In the genomic region with DNA sequence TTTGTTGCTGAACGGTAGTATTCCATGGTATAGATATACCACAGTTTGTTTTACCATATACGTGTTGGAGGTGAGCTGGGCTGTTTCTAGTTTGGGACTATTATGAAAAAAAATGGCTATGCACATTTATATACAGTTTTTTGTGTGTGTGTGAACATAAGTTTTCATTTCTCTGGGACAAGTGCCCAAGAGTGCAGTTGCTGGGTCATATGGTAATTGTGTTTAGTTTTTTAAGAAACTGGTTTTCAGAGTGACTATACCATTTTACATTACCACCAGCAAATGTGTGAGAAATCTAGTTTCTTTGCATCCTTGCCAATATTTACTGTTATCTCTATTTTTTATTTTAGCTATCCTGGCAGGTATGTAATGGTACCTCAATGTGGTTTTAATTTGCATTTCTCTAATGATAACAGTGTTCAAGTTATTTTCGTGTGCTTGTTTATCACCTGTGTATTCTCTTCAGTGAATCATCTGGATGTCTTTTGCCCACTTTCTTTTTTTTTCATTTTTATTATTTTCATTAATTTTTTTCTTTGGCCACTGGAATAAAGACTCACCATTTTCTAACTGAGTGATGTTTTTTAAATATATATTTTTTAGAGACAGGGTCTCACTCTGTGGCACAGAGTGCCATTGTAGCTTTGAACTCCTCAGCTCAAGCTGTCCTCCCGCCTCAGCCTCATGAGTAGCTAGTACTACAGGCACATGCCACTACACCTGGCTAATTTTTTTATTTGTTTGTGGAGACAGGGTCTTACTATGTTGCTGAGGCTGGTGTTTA, we compare ENCODE assay signal across 2 cellular contexts.
A peak's percentile ranks its signal among the peaks of the same experiment; 100 is the strongest.
TF ChIP-seq lines count a peak whose summit lies in the region.

No MANE protein-coding gene starts in this region.

TF ChIP-seq in IMR-90, 13 proteins besides CTCF, POLR2A, EP300 and RAD21:
- TF ChIP-seq BHLHE40 (IDR thresholded peaks at IDR 0.05; ENCODE audit: low read depth, low read length) = no peak
- no peak for TF ChIP-seq MXI1 (IDR thresholded peaks at IDR 0.05; ENCODE audit: borderline replicate concordance, low read depth, low read length)
- TF ChIP-seq RFX5 (IDR thresholded peaks at IDR 0.05; ENCODE audit: low read depth, low read length) = no peak
- no peak for TF ChIP-seq RCOR1 (IDR thresholded peaks at IDR 0.05; ENCODE audit: insufficient replicate concordance, low read length)
- TF ChIP-seq NFE2L2 (IDR thresholded peaks at IDR 0.05; ENCODE audit: low read depth, low read length) = no peak
- no peak for TF ChIP-seq FOS (IDR thresholded peaks at IDR 0.05; ENCODE audit: low read depth, low read length)
- TF ChIP-seq MAZ (IDR thresholded peaks at IDR 0.05; ENCODE audit: borderline replicate concordance, low read depth, low read length) = no peak
- no peak for TF ChIP-seq CHD1 (IDR thresholded peaks at IDR 0.05; ENCODE audit: low read depth, low read length)
- TF ChIP-seq SMC3 (IDR thresholded peaks at IDR 0.05; ENCODE audit: low read depth, low read length) = no peak
- TF ChIP-seq, protein P1, sequence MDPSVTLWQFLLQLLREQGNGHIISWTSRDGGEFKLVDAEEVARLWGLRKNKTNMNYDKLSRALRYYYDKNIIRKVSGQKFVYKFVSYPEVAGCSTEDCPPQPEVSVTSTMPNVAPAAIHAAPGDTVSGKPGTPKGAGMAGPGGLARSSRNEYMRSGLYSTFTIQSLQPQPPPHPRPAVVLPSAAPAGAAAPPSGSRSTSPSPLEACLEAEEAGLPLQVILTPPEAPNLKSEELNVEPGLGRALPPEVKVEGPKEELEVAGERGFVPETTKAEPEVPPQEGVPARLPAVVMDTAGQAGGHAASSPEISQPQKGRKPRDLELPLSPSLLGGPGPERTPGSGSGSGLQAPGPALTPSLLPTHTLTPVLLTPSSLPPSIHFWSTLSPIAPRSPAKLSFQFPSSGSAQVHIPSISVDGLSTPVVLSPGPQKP (IDR thresholded peaks at IDR 0.05; ENCODE audit: borderline replicate concordance, low read depth, low read length) = no peak
- no peak for TF ChIP-seq CEBPB (IDR thresholded peaks at IDR 0.05; ENCODE audit: low read depth, low read length)
- no peak for TF ChIP-seq MAFK (IDR thresholded peaks at IDR 0.05; ENCODE audit: low read depth, low read length)

TF ChIP-seq in GM12878, 131 proteins besides CTCF, POLR2A, EP300 and RAD21:
- TF ChIP-seq RUNX3 (IDR thresholded peaks at IDR 0.05; ENCODE audit: low read length) (peak; percentile 32), ATF7 (IDR thresholded peaks at IDR 0.05; ENCODE audit: low read depth) (peak; percentile 42; the same call in 1 of the 2 replicates), JUND (IDR thresholded peaks at IDR 0.05; ENCODE audit: low read depth, low read length) (no peak)
- TF ChIP-seq, protein P2, sequence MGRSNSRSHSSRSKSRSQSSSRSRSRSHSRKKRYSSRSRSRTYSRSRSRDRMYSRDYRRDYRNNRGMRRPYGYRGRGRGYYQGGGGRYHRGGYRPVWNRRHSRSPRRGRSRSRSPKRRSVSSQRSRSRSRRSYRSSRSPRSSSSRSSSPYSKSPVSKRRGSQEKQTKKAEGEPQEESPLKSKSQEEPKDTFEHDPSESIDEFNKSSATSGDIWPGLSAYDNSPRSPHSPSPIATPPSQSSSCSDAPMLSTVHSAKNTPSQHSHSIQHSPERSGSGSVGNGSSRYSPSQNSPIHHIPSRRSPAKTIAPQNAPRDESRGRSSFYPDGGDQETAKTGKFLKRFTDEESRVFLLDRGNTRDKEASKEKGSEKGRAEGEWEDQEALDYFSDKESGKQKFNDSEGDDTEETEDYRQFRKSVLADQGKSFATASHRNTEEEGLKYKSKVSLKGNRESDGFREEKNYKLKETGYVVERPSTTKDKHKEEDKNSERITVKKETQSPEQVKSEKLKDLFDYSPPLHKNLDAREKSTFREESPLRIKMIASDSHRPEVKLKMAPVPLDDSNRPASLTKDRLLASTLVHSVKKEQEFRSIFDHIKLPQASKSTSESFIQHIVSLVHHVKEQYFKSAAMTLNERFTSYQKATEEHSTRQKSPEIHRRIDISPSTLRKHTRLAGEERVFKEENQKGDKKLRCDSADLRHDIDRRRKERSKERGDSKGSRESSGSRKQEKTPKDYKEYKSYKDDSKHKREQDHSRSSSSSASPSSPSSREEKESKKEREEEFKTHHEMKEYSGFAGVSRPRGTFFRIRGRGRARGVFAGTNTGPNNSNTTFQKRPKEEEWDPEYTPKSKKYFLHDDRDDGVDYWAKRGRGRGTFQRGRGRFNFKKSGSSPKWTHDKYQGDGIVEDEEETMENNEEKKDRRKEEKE (IDR thresholded peaks at IDR 0.05) = no peak
TF ChIP-seq in GM12878: peak in this region for 2.
